Comparison of ENCODE assay signal across 14 cellular contexts in the genomic region with DNA sequence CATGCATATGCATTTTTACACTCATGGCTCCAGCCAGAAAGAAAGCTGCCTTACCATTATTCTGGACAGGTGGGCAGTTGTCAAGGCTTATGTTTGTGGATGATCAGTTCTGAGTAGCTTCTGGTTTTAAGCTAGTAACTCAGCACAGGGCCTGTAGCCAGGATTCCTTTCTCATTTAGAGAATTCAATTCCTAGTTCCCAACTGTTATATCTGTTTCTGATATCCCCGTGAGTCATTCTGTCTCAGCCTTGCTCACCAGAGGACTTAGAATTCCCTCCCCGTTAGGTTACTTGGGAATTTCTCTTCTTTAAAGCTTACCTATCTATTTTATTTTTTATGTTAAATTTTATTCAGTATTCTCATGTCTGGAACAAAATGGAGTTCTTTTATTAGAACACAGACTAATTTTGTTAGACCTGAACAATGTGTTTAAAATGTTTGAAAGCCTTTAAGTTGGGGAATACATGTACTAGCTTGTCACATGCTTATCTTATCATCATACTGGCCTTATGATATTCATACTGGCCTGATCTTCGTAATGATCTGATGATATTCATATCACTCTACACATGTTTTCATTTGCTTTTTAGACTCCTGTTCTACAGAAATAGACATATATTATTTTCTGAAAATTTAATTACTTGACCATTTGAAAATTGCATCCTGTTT. TPM values are rescaled to one million over a fixed set of nuclear protein-coding genes. Genes with fewer than 3 reads are reported as not detected.
DNase-seq lines count a peak whose midpoint lies in the region; ATAC-seq, FAIRE-seq and TF ChIP-seq lines count a peak whose summit lies in the region.
"Had no signal": no experiment of that assay in that cellular context is flagged by ENCODE, and none has a peak within 500 bp of the region (broad histone marks: within the 10 kb centered on the region; RNA-seq: fewer than 3 reads in every experiment).

No MANE protein-coding gene starts in this region.

- DNase-seq in HCT116 (ENCODE audit: low read depth, low spot score) (no peak), astrocyte of the cerebellum (ENCODE audit: low read depth) (peak; percentile 55), Right ventricle myocardium superior (no peak), frontal cortex (ENCODE audit: low spot score in 2 of 2) (no peak), foreskin melanocyte (no peak), endodermal cell (no peak)
- DNase-seq in stimulated activated CD4-positive, alpha-beta T cell treated with anti-CD3 and anti-CD28 coated beads, Interleukin-12 subunit alpha, Interleukin-12 subunit beta, amount 100 ng/mL, for 4 hours, result no peak
- DNase-seq: activated effector memory CD4-positive, alpha-beta T cell treated with anti-CD3 and anti-CD28 coated beads, Interleukin-2, amount 50 U/mL, for 16 hours; DMS79; spleen had no signal

- ATAC-seq in HCT116 (no peak), Right ventricle myocardium superior (ENCODE audit: poor library complexity) (peak; percentile 37)
- ATAC-seq: stimulated activated effector memory CD8-positive, alpha-beta T cell treated with anti-CD3 and anti-CD28 coated beads, Interleukin-12 subunit alpha, Interleukin-12 subunit beta, amount 100 ng/mL, for 72 hours had no signal

- H3K36me3 Mint-ChIP-seq in endodermal cell (ENCODE audit: low read depth), result no peaks in the 10 kb centered on the region

- H3K27ac ChIP-seq in HCT116 (ENCODE audit: low read depth, low read length) (no peak overlapping the region), skeletal muscle tissue (ENCODE audit: low read depth, low read length) (peak overlapping the region; percentile 17), endodermal cell (ENCODE audit: low read depth, low read length) (no peak overlapping the region)
- H3K27ac ChIP-seq: spleen, VCaP had no signal

- H3K79me2 ChIP-seq in HCT116 (ENCODE audit: insufficient read depth, low read length), result peaks cover 78% of the 10 kb centered on the region

- H3K4me3 Mint-ChIP-seq in endodermal cell, result no peak overlapping the region
- H3K4me3 Mint-ChIP-seq: stimulated activated effector memory CD8-positive, alpha-beta T cell treated with anti-CD3 and anti-CD28 coated beads, Interleukin-12 subunit alpha, Interleukin-12 subunit beta, amount 100 ng/mL, for 72 hours had no signal

- intact Hi-C loops in HCT116 (cut with micrococcal nuclease), result no loop called here
- intact Hi-C loops in Right ventricle myocardium superior (cut with DNase I), result loop anchor here (5.0 kb wide), 1 partner anchor 33 kb away; no protein-coding TSS in a partner anchor

- RAD21 ChIA-PET in HCT116 (lab: Charles Lee; ENCODE audit: low non-redundant PET in 1 of 2, low total read pairs in 2 of 2, uncharacterized antibody in 2 of 2, unreplicated experiment in 2 of 2), result no interaction called here

- H3K27ac Mint-ChIP-seq in endodermal cell, result no peak overlapping the region

- POLR2A ChIA-PET in HCT116 (lab: Charles Lee), result no interaction called here

- TF ChIP-seq POLR2A in HCT116 (IDR thresholded peaks at IDR 0.05; ENCODE audit: borderline replicate concordance, extremely low read depth, insufficient read depth, insufficient read length), result no peak

- H3K9ac ChIP-seq in HCT116 (ENCODE audit: low read length) (no peak overlapping the region), skeletal muscle tissue (ENCODE audit: low read depth in 1 of 3, low read length in 3 of 3) (no peak overlapping the region), endodermal cell (ENCODE audit: extremely low read depth, low read length, poor library complexity, severe bottlenecking) (no peak overlapping the region)

- peak overlapping the region; percentile 11; the same call in 1 of the 2 replicates for H3K4me2 ChIP-seq in HCT116 (ENCODE audit: low read length)

- H2AFZ ChIP-seq in HCT116 (ENCODE audit: low read depth, low read length, poor library complexity, severe bottlenecking), result no peak overlapping the region

- FAIRE-seq in frontal cortex (lab: Jason Lieb, UNC), result no peak

- no peaks in the 10 kb centered on the region for H4K20me1 ChIP-seq in HCT116 (ENCODE audit: insufficient read depth)

- CTCF ChIA-PET in HCT116 (lab: Charles Lee), result interaction anchor here (0.7 to 1.7 kb wide), 2 partner anchors 19 to 107 kb away, joined by 3 to 4 read pairs; no protein-coding TSS in a partner anchor

- H3K27me3 ChIP-seq in HCT116 (ENCODE audit: insufficient read depth, low read length) (no peaks in the 10 kb centered on the region), skeletal muscle tissue (ENCODE audit: control insufficient read depth in 3 of 3, insufficient read depth in 3 of 3, low read length in 3 of 3) (no peaks in the 10 kb centered on the region), endodermal cell (ENCODE audit: control insufficient read depth, insufficient read depth, low read length, poor library complexity, severe bottlenecking) (no peaks in the 10 kb centered on the region)
- H3K27me3 ChIP-seq: spleen had no signal

- peaks cover 10% of the 10 kb centered on the region for H3K27me3 Mint-ChIP-seq in endodermal cell (ENCODE audit: insufficient read depth)

- H3K4me1 Mint-ChIP-seq in endodermal cell, result peaks cover 2% of the 10 kb centered on the region

- H3K36me3 ChIP-seq in HCT116 (ENCODE audit: control insufficient read depth in 1 of 2, insufficient read depth in 2 of 2, low read length in 2 of 2), result no peaks in the 10 kb centered on the region
- H3K36me3 ChIP-seq in skeletal muscle tissue (ENCODE audit: control insufficient read depth in 3 of 3, insufficient read depth in 3 of 3, low read length in 3 of 3), result no peaks in the 10 kb centered on the region
- no peaks in the 10 kb centered on the region for H3K36me3 ChIP-seq in endodermal cell (ENCODE audit: control insufficient read depth, insufficient read depth, low read length)

- 92 to 100% methylated on average over 1 to 2 of the region's 3 CpGs for WGBS in endodermal cell (ENCODE audit: insufficient coverage in 1 of 2, insufficient read length in 1 of 2), 2 experiments

- H3K9me2 ChIP-seq in HCT116 (ENCODE audit: insufficient read depth), result no peaks in the 10 kb centered on the region

- H3K9me3 ChIP-seq in HCT116 (ENCODE audit: control insufficient read depth in 1 of 2, insufficient read depth in 1 of 2, low read depth in 1 of 2, low read length in 2 of 2) (no peaks in the 10 kb centered on the region), skeletal muscle tissue (ENCODE audit: control insufficient read depth in 3 of 3, low read length in 3 of 3) (no peaks in the 10 kb centered on the region), endodermal cell (ENCODE audit: control insufficient read depth, low read length) (no peaks in the 10 kb centered on the region)
- H3K9me3 ChIP-seq: spleen had no signal

- H3K9me3 Mint-ChIP-seq in endodermal cell, result no peaks in the 10 kb centered on the region
- H3K9me3 Mint-ChIP-seq: stimulated activated effector memory CD8-positive, alpha-beta T cell treated with anti-CD3 and anti-CD28 coated beads, Interleukin-12 subunit alpha, Interleukin-12 subunit beta, amount 100 ng/mL, for 72 hours had no signal

- no peak for TF ChIP-seq CTCF in HCT116 (IDR thresholded peaks at IDR 0.05 in 2 of 3, conservative IDR thresholded peaks at IDR 0.05 in 1 of 3; ENCODE audit: borderline replicate concordance in 1 of 3, insufficient read depth in 1 of 3, low read depth in 2 of 3, low read length in 2 of 3)
- TF ChIP-seq CTCF in astrocyte of the cerebellum (IDR thresholded peaks at IDR 0.05; ENCODE audit: low read depth, low read length, missing control alignments), result no peak
- no peak for TF ChIP-seq CTCF in endodermal cell (conservative IDR thresholded peaks at IDR 0.05)

- TF ChIP-seq RAD21 in HCT116 (IDR thresholded peaks at IDR 0.05; ENCODE audit: low read depth), result no peak

- BruUV-seq in HCT116 (replicated peaks; lab: Mats Ljungman, UMichigan), result no TSS peak

- H3K4me3 ChIP-seq in HCT116 (replicated peaks in 1 of 2; ENCODE audit: low read depth in 1 of 2, low read length in 2 of 2) (no peak overlapping the region), astrocyte of the cerebellum (ENCODE audit: low read depth, low read length) (no peak overlapping the region), skeletal muscle tissue (ENCODE audit: low read length in 3 of 3) (no peak overlapping the region), endodermal cell (ENCODE audit: low read length) (no peak overlapping the region)
- H3K4me3 ChIP-seq: lung, spleen had no signal

- in situ Hi-C loops in astrocyte of the cerebellum (cut with HindIII; ENCODE audit: low sequenced_read_pairs), result loop anchor here (5.0 kb wide), 1 partner anchor 68 kb away; no protein-coding TSS in a partner anchor

- H3K4me1 ChIP-seq in HCT116 (ENCODE audit: control insufficient read depth in 1 of 2, insufficient read depth in 2 of 2, low read length in 2 of 2) (peaks cover 0 to 11% of the 10 kb centered on the region in 2 experiments; a peak in 2 of 4 replicates), skeletal muscle tissue (ENCODE audit: control insufficient read depth in 3 of 3, insufficient read depth in 3 of 3, low read length in 3 of 3) (peaks cover 11 to 35% (median 25%) of the 10 kb centered on the region in 3 donors), endodermal cell (ENCODE audit: control insufficient read depth, insufficient read depth, low read length) (no peaks in the 10 kb centered on the region)

TF ChIP-seq in HCT116, 20 proteins besides CTCF, POLR2A, EP300 and RAD21:
- TF ChIP-seq, protein P1, sequence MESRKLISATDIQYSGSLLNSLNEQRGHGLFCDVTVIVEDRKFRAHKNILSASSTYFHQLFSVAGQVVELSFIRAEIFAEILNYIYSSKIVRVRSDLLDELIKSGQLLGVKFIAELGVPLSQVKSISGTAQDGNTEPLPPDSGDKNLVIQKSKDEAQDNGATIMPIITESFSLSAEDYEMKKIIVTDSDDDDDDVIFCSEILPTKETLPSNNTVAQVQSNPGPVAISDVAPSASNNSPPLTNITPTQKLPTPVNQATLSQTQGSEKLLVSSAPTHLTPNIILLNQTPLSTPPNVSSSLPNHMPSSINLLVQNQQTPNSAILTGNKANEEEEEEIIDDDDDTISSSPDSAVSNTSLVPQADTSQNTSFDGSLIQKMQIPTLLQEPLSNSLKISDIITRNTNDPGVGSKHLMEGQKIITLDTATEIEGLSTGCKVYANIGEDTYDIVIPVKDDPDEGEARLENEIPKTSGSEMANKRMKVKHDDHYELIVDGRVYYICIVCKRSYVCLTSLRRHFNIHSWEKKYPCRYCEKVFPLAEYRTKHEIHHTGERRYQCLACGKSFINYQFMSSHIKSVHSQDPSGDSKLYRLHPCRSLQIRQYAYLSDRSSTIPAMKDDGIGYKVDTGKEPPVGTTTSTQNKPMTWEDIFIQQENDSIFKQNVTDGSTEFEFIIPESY (IDR thresholded peaks at IDR 0.05; ENCODE audit: extremely low read depth, insufficient replicate concordance, low read length), result no peak
- TF ChIP-seq FOSL1 (IDR thresholded peaks at IDR 0.05; ENCODE audit: low read depth) (0 out of 2 replicates have a peak, but pooled peaks have one; percentile 10), YY1 (IDR thresholded peaks at IDR 0.05; ENCODE audit: extremely low read depth, insufficient replicate concordance, low read depth, low read length) (no peak), ZFX (IDR thresholded peaks at IDR 0.05) (no peak)

RNA-seq across cellular contexts. Expression of a gene that starts 47.1 kb away (rescaled TPM):
- total RNA-seq in HCT116 (2021; ENCODE audit: unreplicated experiment), result 142 TPM
- 65.3 and 82.7 TPM in 2 replicates for polyA plus RNA-seq in HCT116 (2012)
- total RNA-seq in Right ventricle myocardium superior, result 501 TPM
- total RNA-seq in skeletal muscle tissue, result 87.2 TPM
- total RNA-seq in frontal cortex, result 9.4 TPM
- 10 to 100 TPM; 33.5 to 36.2 TPM for total RNA-seq in endodermal cell
- polyA plus RNA-seq in endodermal cell (2013, experiment 1 of 2), result 35.6 TPM
- polyA plus RNA-seq in endodermal cell (2013, experiment 2 of 2), result 35.5 TPM
